In the genomic region with DNA sequence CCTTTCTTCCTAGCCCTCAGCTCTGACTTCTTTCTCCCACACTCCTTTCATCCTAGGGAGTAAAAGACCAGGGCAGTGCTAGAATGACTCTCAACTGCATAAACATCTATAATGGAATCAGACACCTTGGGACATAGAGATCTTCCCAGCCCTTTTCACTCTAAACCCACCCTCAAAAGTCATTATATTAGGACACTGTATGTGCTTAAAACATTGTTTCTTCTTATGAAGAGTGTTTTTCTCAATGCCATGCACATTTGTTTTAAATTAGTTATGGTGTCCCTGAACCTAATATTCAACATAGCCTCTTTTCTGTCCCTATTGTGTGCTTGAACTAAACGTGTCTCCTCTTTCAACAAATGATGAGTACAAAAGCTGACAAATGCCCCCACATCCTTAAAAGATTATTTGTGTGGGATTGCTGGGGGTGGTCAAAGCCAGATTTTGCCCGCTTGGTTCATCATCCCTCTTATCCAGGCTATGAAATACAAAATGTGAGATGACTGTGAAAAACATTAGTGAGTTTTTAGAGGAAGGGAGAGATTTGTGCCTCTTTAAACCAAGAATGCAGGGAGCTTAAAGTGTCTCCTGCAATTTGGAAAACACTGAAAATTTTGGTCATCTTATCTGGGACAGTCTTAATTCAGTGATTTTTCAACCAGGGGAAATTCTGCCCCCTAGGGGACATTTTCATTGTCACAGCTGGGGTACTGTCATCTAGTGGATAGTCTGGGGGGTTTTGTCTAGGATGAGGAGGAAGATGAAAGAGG, we compare ENCODE assay signal across 8 cellular contexts. TPM values are rescaled to one million over a fixed set of nuclear protein-coding genes. Genes with fewer than 3 reads are reported as not detected.
DNase-seq lines count a peak whose midpoint lies in the region; ATAC-seq and TF ChIP-seq lines count a peak whose summit lies in the region.

No MANE protein-coding gene starts in this region.

- intact Hi-C loops in body of pancreas (cut with DNase I): no loop called here

- no peak overlapping the region for H3K4me3 Mint-ChIP-seq in neural progenitor cell

- no peaks in the 10 kb centered on the region for H3K27me3 ChIP-seq in body of pancreas
- no peaks in the 10 kb centered on the region for H3K27me3 ChIP-seq in neural progenitor cell

- no peak overlapping the region for H3K9ac ChIP-seq in neural progenitor cell

- no peak for ATAC-seq in body of pancreas

- peak; percentile 7 for DNase-seq in 8988T
- DNase-seq in GM03348 (ENCODE audit: low spot score): peak; percentile 58
- peak; percentile 41 for DNase-seq in LHCN-M2 (ENCODE audit: low read depth)
- peak in 2 of 4 donors; percentile 6 to 9 for DNase-seq in body of pancreas
- DNase-seq in neural progenitor cell (ENCODE audit: low spot score): peak; percentile 61
- no peak for DNase-seq in ureter (ENCODE audit: low spot score)
- DNase-seq in retina: no peak
- DNase-seq in NCI-H774 (lab: John Stamatoyannopoulos, UW): no peak

- no peaks in the 10 kb centered on the region for H3K9me3 Mint-ChIP-seq in neural progenitor cell

- H3K36me3 ChIP-seq in body of pancreas (replicated peaks in 1 of 2; ENCODE audit: insufficient read depth in 1 of 2, low read depth in 2 of 2) (no peaks in the 10 kb centered on the region), neural progenitor cell (no peaks in the 10 kb centered on the region)

- H3K9me3 ChIP-seq in body of pancreas (no peaks in the 10 kb centered on the region), neural progenitor cell (ENCODE audit: low read depth) (no peaks in the 10 kb centered on the region)

- 26 to 27% methylated on average over 2 of the region's 2 CpGs for WGBS in body of pancreas, 2 donors

- no peak for TF ChIP-seq POLR2A in body of pancreas (IDR thresholded peaks at IDR 0.05)

- no peaks in the 10 kb centered on the region for H3K36me3 Mint-ChIP-seq in neural progenitor cell

- H3K4me1 Mint-ChIP-seq in neural progenitor cell: no peaks in the 10 kb centered on the region

- H3K27ac ChIP-seq in body of pancreas: no peak overlapping the region
- no peak overlapping the region for H3K27ac ChIP-seq in neural progenitor cell

- H3F3A ChIP-seq in neural progenitor cell (ENCODE audit: low read depth): no peaks in the 10 kb centered on the region

- H3K4me3 ChIP-seq in body of pancreas (no peak overlapping the region), neural progenitor cell (no peak overlapping the region)

- peak in 6 of 7 experiments; percentile 13 to 37 (median 28) for TF ChIP-seq CTCF in body of pancreas (IDR thresholded peaks at IDR 0.05)
- peak; percentile 72 for TF ChIP-seq CTCF in neural progenitor cell (IDR thresholded peaks at IDR 0.05)

- H3K27ac Mint-ChIP-seq in neural progenitor cell: no peak overlapping the region

- no peak overlapping the region for H3K4me2 ChIP-seq in neural progenitor cell

- no peaks in the 10 kb centered on the region for H4K20me1 ChIP-seq in neural progenitor cell (ENCODE audit: low read depth)

- H3K4me1 ChIP-seq in body of pancreas: no peaks in the 10 kb centered on the region
- no peaks in the 10 kb centered on the region for H3K4me1 ChIP-seq in neural progenitor cell

- no peaks in the 10 kb centered on the region for H3K79me2 ChIP-seq in neural progenitor cell (ENCODE audit: low read depth)

- no peak overlapping the region for H2AFZ ChIP-seq in neural progenitor cell (replicated peaks)

- H3K27me3 Mint-ChIP-seq in neural progenitor cell (ENCODE audit: insufficient read depth, low read depth): peaks cover 3% of the 10 kb centered on the region

RNA-seq across cellular contexts. Expression of a gene that starts 29.0 kb away (rescaled TPM):
- total RNA-seq in LHCN-M2 (2014; rRNA removed) (not detected in 2 replicates), body of pancreas (not detected), neural progenitor cell (ENCODE audit: low replicate concordance) (0.09 TPM in 1 of 2 replicates, not detected in the other), ureter (25.7 TPM)
- not detected for polyA plus RNA-seq in LHCN-M2 (2012)

RNA-seq across cellular contexts. Expression of a gene that starts 36.4 kb away (rescaled TPM):
- total RNA-seq in LHCN-M2 (2014; rRNA removed): 0.29 TPM in 1 of 2 replicates, not detected in the other
- 0.23 TPM for polyA plus RNA-seq in LHCN-M2 (2012)
- not detected for total RNA-seq in body of pancreas
- total RNA-seq in neural progenitor cell (ENCODE audit: low replicate concordance): not detected in 2 replicates
- not detected for total RNA-seq in ureter

Comparison
In these comparisons a context has a peak if more than half of its experiments do, and no peak if none do; other contexts are left out.
1. DNase-seq: peak in 8988T (single experiment), GM03348 (single experiment), LHCN-M2 (single experiment) and neural progenitor cell (single experiment); none in ureter (single experiment), retina (single experiment) and NCI-H774 (single experiment).
2. RNA of a gene that starts 29.0 kb away (total RNA-seq): 25.7 TPM in ureter (single experiment); not detected in LHCN-M2, not detected in body of pancreas and 0.09 TPM in neural progenitor cell; every median in the first group is over 10 times any median in the second.